Comparison of ENCODE assay signal across 14 cellular contexts in the genomic region with DNA sequence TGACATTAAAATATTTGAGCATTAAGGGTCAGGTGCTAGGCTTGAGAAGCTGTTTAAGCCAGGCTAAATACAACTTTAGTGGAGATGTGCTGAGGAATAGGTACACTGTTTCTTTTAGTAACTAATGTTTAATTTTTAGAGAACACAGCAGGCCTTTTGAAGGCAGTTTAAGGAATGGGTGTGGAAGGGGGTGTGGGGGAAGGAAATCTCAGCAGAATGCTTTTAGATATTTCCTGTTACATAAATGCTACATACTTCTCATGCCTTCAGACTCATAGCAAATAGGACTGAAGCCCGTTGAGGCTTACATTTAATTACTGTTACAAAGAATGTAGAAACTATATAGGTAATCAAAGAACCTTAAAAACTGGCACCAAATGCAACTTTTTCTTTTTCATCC.
A peak's percentile ranks its signal among the peaks of the same experiment; 100 is the strongest.
DNase-seq lines count a peak whose midpoint lies in the region; ATAC-seq and TF ChIP-seq lines count a peak whose summit lies in the region.
"Had no signal": no experiment of that assay in that cellular context is flagged by ENCODE, and none has a peak within 500 bp of the region (broad histone marks: within the 10 kb centered on the region; RNA-seq: fewer than 3 reads in every experiment).

No MANE protein-coding gene starts in this region.

- H3K27ac ChIP-seq in neural progenitor cell: no peak overlapping the region

- no peak overlapping the region for H3K27ac Mint-ChIP-seq in neural progenitor cell
- H3K27ac Mint-ChIP-seq in activated CD4-positive, alpha-beta T cell treated with anti-CD3 and anti-CD28 coated beads, Interleukin-2, amount 10 ng/mL, durations not matched to agents 24 days and 14 days: no peak overlapping the region

- H3K4me2 ChIP-seq in neural progenitor cell: no peak overlapping the region

- no peak overlapping the region for H2AFZ ChIP-seq in neural progenitor cell (replicated peaks)

- peaks cover 18% of the 10 kb centered on the region for H3K4me1 ChIP-seq in neural progenitor cell

- H3K4me3 Mint-ChIP-seq in neural progenitor cell: no peak overlapping the region
- H3K4me3 Mint-ChIP-seq in activated CD4-positive, alpha-beta T cell treated with anti-CD3 and anti-CD28 coated beads, Interleukin-2, amount 10 ng/mL, durations not matched to agents 24 days and 14 days: no peak overlapping the region

- H3K27me3 ChIP-seq in neural progenitor cell: no peaks in the 10 kb centered on the region

- peaks cover 3% of the 10 kb centered on the region for H3K9me3 Mint-ChIP-seq in neural progenitor cell
- no peaks in the 10 kb centered on the region for H3K9me3 Mint-ChIP-seq in activated CD4-positive, alpha-beta T cell treated with anti-CD3 and anti-CD28 coated beads, Interleukin-2, amount 10 ng/mL, durations not matched to agents 24 days and 14 days

- no peaks in the 10 kb centered on the region for H3K36me3 Mint-ChIP-seq in neural progenitor cell
- no peaks in the 10 kb centered on the region for H3K36me3 Mint-ChIP-seq in activated CD4-positive, alpha-beta T cell treated with anti-CD3 and anti-CD28 coated beads, Interleukin-2, amount 10 ng/mL, durations not matched to agents 24 days and 14 days (ENCODE audit: low read depth)

- no peak for TF ChIP-seq CTCF in neural progenitor cell (IDR thresholded peaks at IDR 0.05)

- H3K9ac ChIP-seq in neural progenitor cell: no peak overlapping the region

- DNase-seq in Right ventricle myocardium superior: no peak
- DNase-seq in cardiac septum (ENCODE audit: low spot score): no peak
- peak; percentile 62 for DNase-seq in dedifferentiated amniotic fluid mesenchymal stem cell (ENCODE audit: extremely low spot score)
- no peak for DNase-seq in left lobe of liver (ENCODE audit: low spot score)
- DNase-seq in HT-29 (ENCODE audit: low spot score): no peak
- DNase-seq in neural progenitor cell (ENCODE audit: low spot score): no peak
- DNase-seq in activated CD4-positive, alpha-beta T cell treated with anti-CD3 and anti-CD28 coated beads, Interleukin-2, amount 10 ng/mL, durations not matched to agents 24 days and 14 days: no peak
- DNase-seq: activated CD4-positive, alpha-beta T cell treated with anti-CD3 and anti-CD28 coated beads for 48 hours; amygdala; islet precursor cell; NCI-H2081 treated with DMSO at 0.1 percent for 48 hours; NCI-H82; stimulated activated CD4-positive, alpha-beta T cell treated with anti-CD3 and anti-CD28 coated beads, Interleukin-4, amount 100 ng/mL, for 1 hour had no signal

- no peaks in the 10 kb centered on the region for H3K36me3 ChIP-seq in neural progenitor cell

- H3K4me1 Mint-ChIP-seq in neural progenitor cell: peaks cover 11% of the 10 kb centered on the region
- H3K4me1 Mint-ChIP-seq in activated CD4-positive, alpha-beta T cell treated with anti-CD3 and anti-CD28 coated beads, Interleukin-2, amount 10 ng/mL, durations not matched to agents 24 days and 14 days: no peaks in the 10 kb centered on the region

- intact Hi-C loops in Right ventricle myocardium superior (cut with DNase I) (no loop called here), cardiac septum (cut with DNase I) (no loop called here)
- intact Hi-C loops in activated CD4-positive, alpha-beta T cell treated with anti-CD3 and anti-CD28 coated beads, Interleukin-2, amount 10 ng/mL, durations not matched to agents 24 days and 14 days (cut with micrococcal nuclease): no loop called here

- no peaks in the 10 kb centered on the region for H3K27me3 Mint-ChIP-seq in neural progenitor cell (ENCODE audit: insufficient read depth, low read depth)
- peaks cover 3% of the 10 kb centered on the region for H3K27me3 Mint-ChIP-seq in activated CD4-positive, alpha-beta T cell treated with anti-CD3 and anti-CD28 coated beads, Interleukin-2, amount 10 ng/mL, durations not matched to agents 24 days and 14 days

- H3K4me3 ChIP-seq in neural progenitor cell: no peak overlapping the region

- H3K9me3 ChIP-seq in neural progenitor cell (ENCODE audit: low read depth): no peaks in the 10 kb centered on the region

- peaks cover 92% of the 10 kb centered on the region for H3K79me2 ChIP-seq in neural progenitor cell (ENCODE audit: low read depth)

- peaks cover 31% of the 10 kb centered on the region for H4K20me1 ChIP-seq in neural progenitor cell (ENCODE audit: low read depth)

- ATAC-seq in Right ventricle myocardium superior (ENCODE audit: poor library complexity): peak; percentile 53
- peak; percentile 20 for ATAC-seq in left lobe of liver
- ATAC-seq in HG02588 (IDR thresholded peaks at IDR 0.05; ENCODE audit: unreplicated experiment): no peak

- H3F3A ChIP-seq in neural progenitor cell (ENCODE audit: low read depth): peaks cover 5% of the 10 kb centered on the region
